Comparison of ENCODE assay signal across 21 cellular contexts in the genomic region with DNA sequence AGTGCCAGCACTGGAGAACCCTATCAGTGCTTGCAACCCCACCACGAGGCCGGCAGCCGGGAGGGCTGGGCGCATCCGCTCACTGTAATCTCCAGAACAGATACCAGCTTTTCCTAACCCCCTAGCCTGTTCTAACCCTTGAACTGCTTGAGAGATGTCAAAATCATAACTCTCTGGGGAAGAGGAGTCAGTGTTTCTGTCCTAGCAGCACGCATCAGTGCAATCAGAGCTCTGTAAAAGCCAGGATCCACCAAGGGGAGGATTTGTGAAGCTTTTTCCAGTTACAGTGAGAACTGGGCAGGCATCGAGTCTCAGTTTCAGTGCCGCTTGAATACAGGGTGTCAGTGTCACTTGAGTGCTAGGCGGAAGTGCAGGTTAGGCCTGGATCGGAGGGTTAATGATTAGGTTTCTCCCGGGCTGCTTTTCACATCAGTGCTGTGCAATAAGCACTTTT.
A peak's percentile ranks its signal among the peaks of the same experiment; 100 is the strongest.
DNase-seq lines count a peak whose midpoint lies in the region; ATAC-seq and TF ChIP-seq lines count a peak whose summit lies in the region.
"Had no signal": no experiment of that assay in that cellular context is flagged by ENCODE, and none has a peak within 500 bp of the region (broad histone marks: within the 10 kb centered on the region; RNA-seq: fewer than 3 reads in every experiment).

No MANE protein-coding gene starts in this region.

- no peaks in the 10 kb centered on the region for H3K36me3 ChIP-seq in colonic mucosa
- no peaks in the 10 kb centered on the region for H3K36me3 ChIP-seq in lower lobe of right lung
- no peaks in the 10 kb centered on the region for H3K36me3 ChIP-seq in transverse colon
- H3K36me3 ChIP-seq in brain microvascular endothelial cell (replicated peaks): no peaks in the 10 kb centered on the region
- H3K36me3 ChIP-seq: BLaER1, upper lobe of left lung had no signal

- in situ Hi-C loops in transverse colon (cut with MboI; ENCODE audit: low pct_ligation_motif_present in 1 of 4, low pct_unique_long_range_greater_than_20kb in 1 of 4, low sequenced_read_pairs in 3 of 4): no loop called here
- in situ Hi-C loops in brain microvascular endothelial cell (cut with HindIII; ENCODE audit: low pct_ligation_motif_present, low sequenced_read_pairs): no loop called here

- H3K27me3 ChIP-seq in colonic mucosa: no peaks in the 10 kb centered on the region
- no peaks in the 10 kb centered on the region for H3K27me3 ChIP-seq in lower lobe of right lung (ENCODE audit: low read depth)
- no peaks in the 10 kb centered on the region for H3K27me3 ChIP-seq in transverse colon
- H3K27me3 ChIP-seq in brain microvascular endothelial cell (replicated peaks): no peaks in the 10 kb centered on the region
- H3K27me3 ChIP-seq: BLaER1, upper lobe of left lung had no signal

- peak overlapping the region in 1 of 2 donors; percentile 55 for H3K9ac ChIP-seq in colonic mucosa (ENCODE audit: low read depth in 2 of 2, low read length in 2 of 2)
- H3K9ac ChIP-seq: BLaER1 had no signal

- H3K4me1 ChIP-seq in colonic mucosa (peaks cover 9% of the 10 kb centered on the region), lower lobe of right lung (no peaks in the 10 kb centered on the region), transverse colon (peaks cover 0 to 18% (median 10%) of the 10 kb centered on the region in 4 donors)

- H3K9me3 ChIP-seq in colonic mucosa (no peaks in the 10 kb centered on the region), lower lobe of right lung (no peaks in the 10 kb centered on the region), transverse colon (no peaks in the 10 kb centered on the region)
- H3K9me3 ChIP-seq: BLaER1, upper lobe of left lung had no signal

- TF ChIP-seq CTCF in colonic mucosa (IDR thresholded peaks at IDR 0.05) (no peak), lower lobe of right lung (IDR thresholded peaks at IDR 0.05) (no peak), transverse colon (IDR thresholded peaks at IDR 0.05) (no peak), brain microvascular endothelial cell (IDR thresholded peaks at IDR 0.05; ENCODE audit: low read depth, low read length, missing control alignments) (no peak)

- TF ChIP-seq EP300 in transverse colon (IDR thresholded peaks at IDR 0.05; ENCODE audit: low read depth): no peak

- intact Hi-C loops in colonic mucosa (cut with DNase I): no loop called here
- intact Hi-C loops in lower lobe of right lung (cut with DNase I): no loop called here
- intact Hi-C loops in transverse colon (cut with DNase I; ENCODE audit: low total_unique reads): no loop called here

- TF ChIP-seq POLR2A in transverse colon (IDR thresholded peaks at IDR 0.05): no peak

- H3K4me3 ChIP-seq in colonic mucosa (no peak overlapping the region), lower lobe of right lung (no peak overlapping the region), transverse colon (no peak overlapping the region), brain microvascular endothelial cell (ENCODE audit: low read depth, low read length) (no peak overlapping the region)
- H3K4me3 ChIP-seq: BLaER1, upper lobe of left lung had no signal

- ATAC-seq in lower lobe of right lung: peak; percentile 32 to 44
- ATAC-seq: naive thymus-derived CD8-positive, alpha-beta T cell; stimulated activated naive CD8-positive, alpha-beta T cell treated with anti-CD3 and anti-CD28 coated beads, Interleukin-15, Interleukin-2, amounts not matched to agents 100 U/mL and 50 U/mL, for 24 hours had no signal

- H3K27ac ChIP-seq in colonic mucosa (peak overlapping the region; percentile 71), lower lobe of right lung (no peak overlapping the region), transverse colon (peak overlapping the region; percentile 35 to 73 (median 66)), brain microvascular endothelial cell (no peak overlapping the region)
- H3K27ac ChIP-seq: BLaER1, upper lobe of left lung had no signal

- peak; percentile 34 to 51 for DNase-seq in NCI-H526 (lab: John Stamatoyannopoulos, UW)
- DNase-seq in NCI-H526 treated with DMSO at 0.1 percent for 48 hours (lab: John Stamatoyannopoulos, UW): no peak
- DNase-seq in colonic mucosa: peak; percentile 63
- DNase-seq in lower lobe of right lung: no peak
- peak; percentile 38 for DNase-seq in transverse colon
- no peak for DNase-seq in NCI-H524 (lab: John Stamatoyannopoulos, UW)
- no peak for DNase-seq in brain microvascular endothelial cell
- no peak for DNase-seq in DMS79 (lab: John Stamatoyannopoulos, UW)
- DNase-seq: activated CD4-positive, CD25-positive, alpha-beta regulatory T cell treated with anti-CD3 and anti-CD28 coated beads, Interleukin-2, amount 50 U/mL, for 72 hours; activated naive CD4-positive, alpha-beta T cell treated with Interleukin-2 at 50 U/mL for 16 hours; aorta; cortex of kidney; foreskin melanocyte; naive thymus-derived CD8-positive, alpha-beta T cell; NCI-H1417 treated with DMSO at 0.1 percent for 48 hours; NCI-H446; SHP77 treated with DMSO at 0.1 percent for 48 hours; stimulated activated naive CD8-positive, alpha-beta T cell treated with anti-CD3 and anti-CD28 coated beads, Interleukin-15, Interleukin-2, amounts not matched to agents 100 U/mL and 50 U/mL, for 24 hours; T-helper 2 cell had no signal

- 65% methylated on average over 11 of the region's 11 CpGs; no CpG with 5 or more reads in 1 of the 2 donors for WGBS in transverse colon (ENCODE audit: low coverage in 1 of 2), 2 donors

Comparison
In these comparisons a context has a peak if more than half of its experiments do, and no peak if none do; other contexts are left out.
1. DNase-seq: peak in NCI-H526 (2 of 2), colonic mucosa (single experiment) and transverse colon (single experiment); none in NCI-H526 treated with DMSO at 0.1 percent for 48 hours (single experiment), lower lobe of right lung (single experiment), NCI-H524 (0 of 2), brain microvascular endothelial cell (single experiment) and DMS79 (single experiment).
2. H3K27ac ChIP-seq: peak in colonic mucosa (single experiment) and transverse colon (4 of 4); none in lower lobe of right lung (single experiment) and brain microvascular endothelial cell (single experiment).